8 cellular contexts compared by ENCODE assay signal in genomic region chr2:96531872-96532505, GRCh38. TPM values are rescaled to one million over a fixed set of nuclear protein-coding genes. Genes with fewer than 3 reads are reported as not detected.
DNase-seq lines count a peak whose midpoint lies in the region; TF ChIP-seq lines count a peak whose summit lies in the region.

No MANE protein-coding gene starts in this region.

- peak overlapping the region; percentile 27 for H3K4me3 ChIP-seq in AG10803 (ENCODE audit: low read length)
- H3K4me3 ChIP-seq in ovary = peak overlapping the region; percentile 29
- H3K4me3 ChIP-seq in testis = no peak overlapping the region

- H3K4me1 ChIP-seq in ovary (ENCODE audit: insufficient read depth) = peaks cover 14% of the 10 kb centered on the region
- peaks cover 51% of the 10 kb centered on the region for H3K4me1 ChIP-seq in testis

- no peak for TF ChIP-seq CTCF in AG10803 (conservative IDR thresholded peaks at IDR 0.05; ENCODE audit: low read length)
- no peak for TF ChIP-seq CTCF in GM20000 (IDR thresholded peaks at IDR 0.05; ENCODE audit: extremely low read depth, missing control alignments)
- TF ChIP-seq CTCF in ovary (IDR thresholded peaks at IDR 0.05) = no peak
- no peak for TF ChIP-seq CTCF in testis (IDR thresholded peaks at IDR 0.05)

- WGBS in ovary, 3 donors = 5 to 7% (median 6%) methylated on average over 23 of the region's 23 CpGs
- WGBS in testis, 2 donors = 31 to 37% methylated on average over 23 of the region's 23 CpGs

- TF ChIP-seq POLR2A in ovary (IDR thresholded peaks at IDR 0.05) = peak; percentile 79
- TF ChIP-seq POLR2A in testis (IDR thresholded peaks at IDR 0.05) = no peak

- H3K27ac ChIP-seq in ovary (peak overlapping the region; percentile 79 to 89), testis (peak overlapping the region; percentile 85 to 93)

- H3K9me3 ChIP-seq in ovary (no peaks in the 10 kb centered on the region), testis (no peaks in the 10 kb centered on the region)

- DNase-seq in AG10803 (ENCODE audit: low read depth) (peak; percentile 99), GM20000 (ENCODE audit: low spot score) (peak; percentile 86), NCI-H1048 (lab: John Stamatoyannopoulos, UW) (peak; percentile 90), SW 1271 (lab: John Stamatoyannopoulos, UW) (peak; percentile 80 to 95), head of caudate nucleus (peak; percentile 52 to 94 (median 80)), ovary (peak; percentile 92 to 100 (median 97)), testis (peak; percentile 96)
- peak; percentile 81 for DNase-seq in activated naive CD8-positive, alpha-beta T cell treated with anti-CD3 and anti-CD28 coated beads, Interleukin-2, amount 50 U/mL, for 16 hours (ENCODE audit: low read depth, low spot score)

- H3K27me3 ChIP-seq in ovary (no peaks in the 10 kb centered on the region), testis (no peaks in the 10 kb centered on the region)

- H3K36me3 ChIP-seq in ovary = no peaks in the 10 kb centered on the region
- no peaks in the 10 kb centered on the region for H3K36me3 ChIP-seq in testis (ENCODE audit: low read depth, missing control alignments)

- peak; percentile 96 for TF ChIP-seq EP300 in ovary (IDR thresholded peaks at IDR 0.05)

- intact Hi-C loops in head of caudate nucleus (cut with DNase I) = no loop called here
- intact Hi-C loops in ovary (cut with DNase I) = loop anchor here in 3 of 4 donors (5.0 to 10.0 kb wide), 3 partner anchors 103 to 423 kb away; partner anchors contain the start of gene KANSL3 (in 1 of the 3)
- intact Hi-C loops in testis (cut with DNase I; ENCODE audit: low total_unique reads) = no loop called here

RNA-seq across cellular contexts. Expression of gene ARID5A, which starts 4.6 kb away (rescaled TPM):
- total RNA-seq in ovary (10 to 100 TPM; 11.7 to 46.1 (median 17.1) TPM), testis (10 to 100 TPM; 31.7 to 33.7 TPM)
- polyA plus RNA-seq in ovary (10 to 100 TPM in 1 of 2 donors, 1 to 10 TPM in 1; 1.5 to 24.4 TPM), testis (ENCODE audit: insufficient read depth, low read depth, low replicate concordance) (20.1 TPM)

RNA-seq across cellular contexts. Expression of gene NEURL3, which starts 26.8 kb away (rescaled TPM):
- total RNA-seq in ovary = not detected
- under 1 TPM in 1 of 2 donors, not detected in 1; 0.06 TPM for polyA plus RNA-seq in ovary
- 1 to 10 TPM; 1.3 to 1.7 TPM for total RNA-seq in testis
- polyA plus RNA-seq in testis (ENCODE audit: insufficient read depth, low read depth, low replicate concordance) = 0.78 TPM

Comparison
In these comparisons a context has a peak if more than half of its experiments do, and no peak if none do; other contexts are left out.
1. H3K4me3 ChIP-seq: peak in AG10803 (single experiment) and ovary (single experiment); none in testis (0 of 2).
2. intact Hi-C loops: an anchor here in ovary (5.0 to 10.0 kb wide); none called in head of caudate nucleus and testis.
3. Peak in every context shown above with its lines, with median percentiles within 50 percentile points of each other: DNase-seq.